33 cellular contexts compared by ENCODE assay signal in genomic region chr22:37961062-37961461, GRCh38. TPM values are rescaled to one million over a fixed set of nuclear protein-coding genes. Genes with fewer than 3 reads are reported as not detected.
"Had no signal": no experiment of that assay in that cellular context is flagged by ENCODE, and none has a peak within 500 bp of the region (broad histone marks: within the 10 kb centered on the region; RNA-seq: fewer than 3 reads in every experiment).

No MANE protein-coding gene starts in this region.

- H3K27ac Mint-ChIP-seq: nephron; stimulated activated naive B cell treated with anti-CD40 and anti-IgM and Interleukin-4, amounts not matched to agents 10 μg/mL and 1 μg/mL and 100 μg/mL, for 72 hours; stimulated activated naive CD8-positive, alpha-beta T cell treated with anti-CD3 and anti-CD28 coated beads, Interleukin-15, Interleukin-2, amounts not matched to agents 100 ng/mL and 50 ng/mL, for 24 hours; type B pancreatic cell had no signal

- H3K9me3 ChIP-seq: heart right ventricle, lower lobe of right lung, pancreas, prostate gland, sigmoid colon, tibial nerve, uterus had no signal

- H3K4me3 Mint-ChIP-seq: naive thymus-derived CD8-positive, alpha-beta T cell; nephron; neural crest cell; stimulated activated naive B cell treated with anti-CD40 and anti-IgM and Interleukin-4, amounts not matched to agents 10 μg/mL and 1 μg/mL and 100 μg/mL, for 72 hours; stimulated activated naive CD8-positive, alpha-beta T cell treated with anti-CD3 and anti-CD28 coated beads, Interleukin-15, Interleukin-2, amounts not matched to agents 100 ng/mL and 50 ng/mL, for 24 hours; type B pancreatic cell had no signal

- H3K9me3 Mint-ChIP-seq: naive thymus-derived CD8-positive, alpha-beta T cell; nephron; neural crest cell; stimulated activated naive CD8-positive, alpha-beta T cell treated with anti-CD3 and anti-CD28 coated beads, Interleukin-15, Interleukin-2, amounts not matched to agents 100 ng/mL and 50 ng/mL, for 24 hours; type B pancreatic cell had no signal

- DNase-seq: heart right ventricle; kidney glomerular epithelial cell; left cardiac atrium; left ventricle myocardium superior; lower lobe of right lung; mammary epithelial cell; mesenchymal stem cell; naive thymus-derived CD8-positive, alpha-beta T cell; nucleus accumbens; pancreas; posterior cingulate gyrus; retina; right cardiac atrium; sigmoid colon; small intestine; stimulated activated CD4-positive, alpha-beta T cell treated with anti-CD3 and anti-CD28 coated beads, Interleukin-1b, Interleukin-23, amount 100 ng/mL, for 48 hours; stimulated activated CD4-positive, alpha-beta T cell treated with anti-CD3 and anti-CD28 coated beads, Interleukin-2, amount 100 ng/mL, for 48 hours; stimulated activated CD4-positive, alpha-beta T cell treated with anti-CD3 and anti-CD28 coated beads, Interleukin-4, amount 100 ng/mL, for 4 hours; stimulated activated CD8-positive, alpha-beta memory T cell treated with anti-CD3 and anti-CD28 coated beads, Interleukin-4, amount 100 ng/mL, for 48 hours; stimulated activated naive B cell treated with anti-CD40 and anti-IgM and Interleukin-4, amounts not matched to agents 10 μg/mL and 1 μg/mL and 100 μg/mL, for 72 hours; substantia nigra; uterus had no signal

- H3K36me3 ChIP-seq: uterus had no signal

- H3K27me3 Mint-ChIP-seq: naive thymus-derived CD8-positive, alpha-beta T cell; stimulated activated naive B cell treated with anti-CD40 and anti-IgM and Interleukin-4, amounts not matched to agents 10 μg/mL and 1 μg/mL and 100 μg/mL, for 72 hours; stimulated activated naive CD8-positive, alpha-beta T cell treated with anti-CD3 and anti-CD28 coated beads, Interleukin-15, Interleukin-2, amounts not matched to agents 100 ng/mL and 50 ng/mL, for 24 hours; type B pancreatic cell had no signal

- H3K4me3 ChIP-seq: heart right ventricle, hepatocyte, lower lobe of right lung, pancreas, prostate gland, sigmoid colon, tibial nerve, uterus had no signal

- H3K27ac ChIP-seq: heart right ventricle, hepatocyte, lower lobe of right lung, pancreas, prostate gland, sigmoid colon, tibial nerve, uterus had no signal

- H3K4me1 ChIP-seq: lower lobe of right lung, pancreas, prostate gland, uterus had no signal

- ATAC-seq: heart right ventricle; left cardiac atrium; left lobe of liver; left ventricle myocardium superior; lower lobe of right lung; naive thymus-derived CD8-positive, alpha-beta T cell; pancreas; right cardiac atrium; stimulated activated naive B cell treated with anti-CD40 and anti-IgM and Interleukin-4, amounts not matched to agents 10 μg/mL and 1 μg/mL and 100 μg/mL, for 72 hours had no signal

- H3K27me3 ChIP-seq: heart right ventricle, hepatocyte, pancreas, sigmoid colon, tibial nerve, uterus had no signal

RNA-seq across cellular contexts. Expression of gene C22orf23, which starts 7.7 kb away (rescaled TPM):
- total RNA-seq: mammary epithelial cell; mucosa of gallbladder; naive thymus-derived CD8-positive, alpha-beta T cell; ureter had no signal

RNA-seq across cellular contexts. Expression of gene SOX10, which starts 23.3 kb away (rescaled TPM):
- total RNA-seq: hepatocyte; lower lobe of right lung; naive thymus-derived CD8-positive, alpha-beta T cell; osteoblast had no signal
